Comparison of ENCODE assay signal across 22 cellular contexts in genomic region chr20:58075980-58076749, GRCh38.
DNase-seq lines count a peak whose midpoint lies in the region; ATAC-seq and TF ChIP-seq lines count a peak whose summit lies in the region.
"Had no signal": no experiment of that assay in that cellular context is flagged by ENCODE, and none has a peak within 500 bp of the region (broad histone marks: within the 10 kb centered on the region; RNA-seq: fewer than 3 reads in every experiment).

No MANE protein-coding gene starts in this region.

- H3K9me3 Mint-ChIP-seq in endodermal cell (no peaks in the 10 kb centered on the region), MCF 10A (ENCODE audit: unreplicated experiment) (no peaks in the 10 kb centered on the region)
- H3K9me3 Mint-ChIP-seq: activated CD4-positive, alpha-beta memory T cell treated with anti-CD3 and anti-CD28 coated beads, Interleukin-2, amount 10 ng/mL, durations not matched to agents 7 days and 5 days; activated naive CD4-positive, alpha-beta T cell treated with anti-CD3 and anti-CD28 coated beads, Interleukin-2, amount 50 U/mL, for 24 hours; neural crest cell; T-helper 1 cell treated with Interleukin-12 subunit alpha and Interleukin-12 subunit beta and Interleukin-4 antibody, amounts not matched to agents 30 μg/mL and 1 μg/mL, for 36 hours had no signal

- no peaks in the 10 kb centered on the region for H4K20me1 ChIP-seq in BLaER1 treated with 17β-estradiol and CSF1 and Interleukin-3, amounts not matched to agents 10 nM and 100 nM

- ATAC-seq in HG02981 (IDR thresholded peaks at IDR 0.05; ENCODE audit: unreplicated experiment) (no peak), mucosa of descending colon (no peak)

- DNase-seq in RPMI7951 (ENCODE audit: low read depth) (peak; percentile 86), endodermal cell (peak; percentile 44), posterior vena cava (ENCODE audit: low spot score) (peak; percentile 58), MCF 10A (ENCODE audit: unreplicated experiment) (no peak), dorsolateral prefrontal cortex (no peak), mucosa of descending colon (no peak)
- DNase-seq: activated CD4-positive, alpha-beta memory T cell treated with anti-CD3 and anti-CD28 coated beads, Interleukin-2, amount 10 ng/mL, durations not matched to agents 7 days and 5 days; Calu3; foreskin melanocyte; hypothalamus; kidney; NCI-H1048; NCI-H2081 treated with DMSO at 0.1 percent for 48 hours; SHP77 treated with DMSO at 0.1 percent for 48 hours; substantia nigra had no signal

- peaks cover 3% of the 10 kb centered on the region for H3K27me3 Mint-ChIP-seq in endodermal cell (ENCODE audit: insufficient read depth)
- peaks cover 64% of the 10 kb centered on the region for H3K27me3 Mint-ChIP-seq in MCF 10A (ENCODE audit: insufficient read depth, unreplicated experiment)

- H3K27ac ChIP-seq in BLaER1 treated with 17β-estradiol and CSF1 and Interleukin-3, amounts not matched to agents 10 nM and 100 nM, result no peak overlapping the region
- no peak overlapping the region for H3K27ac ChIP-seq in endodermal cell (ENCODE audit: low read depth, low read length)
- no peak overlapping the region for H3K27ac ChIP-seq in dorsolateral prefrontal cortex
- H3K27ac ChIP-seq: KMS-11 had no signal

- H3K36me3 Mint-ChIP-seq in endodermal cell (ENCODE audit: low read depth) (no peaks in the 10 kb centered on the region), MCF 10A (ENCODE audit: insufficient read depth, unreplicated experiment) (no peaks in the 10 kb centered on the region)
- H3K36me3 Mint-ChIP-seq: mesothelial cell of epicardium had no signal

- TF ChIP-seq CTCF in endodermal cell (conservative IDR thresholded peaks at IDR 0.05) (no peak), MCF 10A (IDR thresholded peaks at IDR 0.05; ENCODE audit: unreplicated experiment) (no peak), dorsolateral prefrontal cortex (IDR thresholded peaks at IDR 0.05 in 54 of 56, conservative IDR thresholded peaks at IDR 0.05 in 2 of 56; ENCODE audit: low read depth in 1 of 56, partially characterized antibody in 56 of 56) (no peak), mucosa of descending colon (IDR thresholded peaks at IDR 0.05) (no peak)

- peaks cover 25 to 34% (median 31%) of the 10 kb centered on the region in 10 experiments for H3K4me1 ChIP-seq in BLaER1 treated with 17β-estradiol and CSF1 and Interleukin-3, amounts not matched to agents 10 nM and 100 nM
- no peaks in the 10 kb centered on the region for H3K4me1 ChIP-seq in endodermal cell (ENCODE audit: control insufficient read depth, insufficient read depth, low read length)
- H3K4me1 ChIP-seq in mucosa of descending colon (ENCODE audit: low read depth), result no peaks in the 10 kb centered on the region

- H3K4me1 Mint-ChIP-seq in endodermal cell (no peaks in the 10 kb centered on the region), MCF 10A (ENCODE audit: insufficient read depth, unreplicated experiment) (no peaks in the 10 kb centered on the region)

- CTCF ChIA-PET in MCF 10A (lab: Yijun Ruan, JAX), result interaction anchor here (0.5 to 8.7 kb wide), 7 partner anchors 10 to 605 kb away, joined by 3 to 56 read pairs (median 3); no protein-coding TSS in a partner anchor

- WGBS in endodermal cell (ENCODE audit: insufficient coverage in 1 of 2, insufficient read length in 1 of 2), 2 experiments, result 88 to 96% methylated on average over 3 to 5 of the region's 5 CpGs

- BruUV-seq in MCF 10A (replicated peaks; lab: Mats Ljungman, UMichigan), result no TSS peak

- peak overlapping the region; percentile 71 to 87 (median 82); a peak in 19 of 22 replicates for H3K4me2 ChIP-seq in BLaER1 treated with 17β-estradiol and CSF1 and Interleukin-3, amounts not matched to agents 10 nM and 100 nM
- H3K4me2 ChIP-seq: KMS-11 had no signal

- no peaks in the 10 kb centered on the region for H3K36me3 ChIP-seq in BLaER1 treated with 17β-estradiol and CSF1 and Interleukin-3, amounts not matched to agents 10 nM and 100 nM
- no peaks in the 10 kb centered on the region for H3K36me3 ChIP-seq in endodermal cell (ENCODE audit: control insufficient read depth, insufficient read depth, low read length)
- H3K36me3 ChIP-seq in mucosa of descending colon (ENCODE audit: low read depth), result no peaks in the 10 kb centered on the region

- no peak overlapping the region for H3K9ac ChIP-seq in BLaER1 treated with 17β-estradiol and CSF1 and Interleukin-3, amounts not matched to agents 10 nM and 100 nM
- no peak overlapping the region for H3K9ac ChIP-seq in endodermal cell (ENCODE audit: extremely low read depth, low read length, poor library complexity, severe bottlenecking)
- H3K9ac ChIP-seq: KMS-11 had no signal

- POLR2A ChIA-PET in MCF 10A (lab: Yijun Ruan, JAX), result interaction anchor here (0.8 kb wide), 1 partner anchor 17 kb away, joined by 3 read pairs; no protein-coding TSS in a partner anchor

- H3K27me3 ChIP-seq in BLaER1 treated with 17β-estradiol and CSF1 and Interleukin-3, amounts not matched to agents 10 nM and 100 nM, result no peaks in the 10 kb centered on the region
- H3K27me3 ChIP-seq in endodermal cell (ENCODE audit: control insufficient read depth, insufficient read depth, low read length, poor library complexity, severe bottlenecking) (no peaks in the 10 kb centered on the region), dorsolateral prefrontal cortex (peaks cover 0 to 5% (median 0%) of the 10 kb centered on the region in 45 donors)

- intact Hi-C loops in posterior vena cava (cut with DNase I), result no loop called here
- intact Hi-C loops in MCF 10A (cut with micrococcal nuclease), result no loop called here
- intact Hi-C loops in dorsolateral prefrontal cortex (cut with DNase I), result no loop called here
- intact Hi-C loops in mucosa of descending colon (cut with DNase I, micrococcal nuclease), result no loop called here

- H3K4me3 ChIP-seq in BLaER1 treated with 17β-estradiol and CSF1 and Interleukin-3, amounts not matched to agents 10 nM and 100 nM, result no peak overlapping the region
- H3K4me3 ChIP-seq in endodermal cell (ENCODE audit: low read length) (no peak overlapping the region), dorsolateral prefrontal cortex (no peak overlapping the region), mucosa of descending colon (no peak overlapping the region)

- H3K27ac Mint-ChIP-seq in endodermal cell (no peak overlapping the region), MCF 10A (ENCODE audit: low read depth, unreplicated experiment) (no peak overlapping the region)
- H3K27ac Mint-ChIP-seq: activated CD4-positive, alpha-beta memory T cell treated with anti-CD3 and anti-CD28 coated beads, Interleukin-2, amount 10 ng/mL, durations not matched to agents 7 days and 5 days; activated naive CD4-positive, alpha-beta T cell treated with anti-CD3 and anti-CD28 coated beads, Interleukin-2, amount 50 U/mL, for 24 hours; mesothelial cell of epicardium; T-helper 1 cell treated with Interleukin-12 subunit alpha and Interleukin-12 subunit beta and Interleukin-4 antibody, amounts not matched to agents 30 μg/mL and 1 μg/mL, for 36 hours had no signal

- peaks cover 0 to 4% (median 0%) of the 10 kb centered on the region in 11 experiments; a peak in 1 of 22 replicates for H3K9me3 ChIP-seq in BLaER1 treated with 17β-estradiol and CSF1 and Interleukin-3, amounts not matched to agents 10 nM and 100 nM (replicated peaks in 1 of 11)
- H3K9me3 ChIP-seq in endodermal cell (ENCODE audit: control insufficient read depth, low read length) (no peaks in the 10 kb centered on the region), mucosa of descending colon (no peaks in the 10 kb centered on the region)

- no peak overlapping the region for H3K4me3 Mint-ChIP-seq in endodermal cell
- no peak overlapping the region for H3K4me3 Mint-ChIP-seq in MCF 10A (ENCODE audit: unreplicated experiment)
- H3K4me3 Mint-ChIP-seq: activated CD4-positive, alpha-beta memory T cell treated with anti-CD3 and anti-CD28 coated beads, Interleukin-2, amount 10 ng/mL, durations not matched to agents 7 days and 5 days; activated naive CD4-positive, alpha-beta T cell treated with anti-CD3 and anti-CD28 coated beads, Interleukin-2, amount 50 U/mL, for 24 hours; mesothelial cell of epicardium; neural crest cell; T-helper 1 cell treated with Interleukin-12 subunit alpha and Interleukin-12 subunit beta and Interleukin-4 antibody, amounts not matched to agents 30 μg/mL and 1 μg/mL, for 36 hours had no signal

Comparison
In these comparisons a context has a peak if more than half of its experiments do, and no peak if none do; other contexts are left out.
1. DNase-seq: peak in RPMI7951 (single experiment), endodermal cell (single experiment) and posterior vena cava (single experiment); none in MCF 10A (single experiment), dorsolateral prefrontal cortex (0 of 10) and mucosa of descending colon (0 of 3).